In the genomic region with DNA sequence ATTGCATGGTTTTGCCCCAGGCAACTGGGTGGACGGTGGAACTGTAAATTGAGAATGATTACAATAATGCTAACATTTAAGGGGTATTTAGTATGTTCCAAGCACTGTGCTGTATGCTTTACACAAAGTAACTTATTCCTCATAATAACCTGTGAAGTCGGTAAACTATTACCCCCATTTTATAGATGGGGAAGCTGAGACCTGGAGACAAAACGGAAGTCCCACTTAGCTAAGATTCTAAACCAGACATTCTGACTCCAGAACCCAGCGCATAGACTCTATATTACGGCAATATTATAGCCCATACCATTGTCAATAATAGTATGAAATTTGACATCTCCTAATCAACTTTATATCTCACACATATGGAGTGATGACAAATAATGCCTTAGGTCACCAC, we compare ENCODE assay signal across 24 cellular contexts. TPM values are rescaled to one million over a fixed set of nuclear protein-coding genes. Genes with fewer than 3 reads are reported as not detected.
A peak's percentile ranks its signal among the peaks of the same experiment; 100 is the strongest.
DNase-seq lines count a peak whose midpoint lies in the region; ATAC-seq, FAIRE-seq and TF ChIP-seq lines count a peak whose summit lies in the region.
"Had no signal": no experiment of that assay in that cellular context is flagged by ENCODE, and none has a peak within 500 bp of the region (broad histone marks: within the 10 kb centered on the region; RNA-seq: fewer than 3 reads in every experiment).

No MANE protein-coding gene starts in this region.

- no peak overlapping the region for H3K4me2 ChIP-seq in K562 (ENCODE audit: insufficient read depth, low read length)

- no peaks in the 10 kb centered on the region for H3K79me2 ChIP-seq in K562 (ENCODE audit: control insufficient read depth, insufficient read depth, low read length)

- no peak overlapping the region for H3K27ac ChIP-seq in K562 (ENCODE audit: extremely low read depth, low read depth, low read length)
- H3K27ac ChIP-seq: BLaER1 treated with 17β-estradiol and CSF1 and Interleukin-3, amounts not matched to agents 10 nM and 100 nM had no signal

- peak overlapping the region; percentile 43 for H3K27ac Mint-ChIP-seq in endothelial cell (ENCODE audit: unreplicated experiment)
- H3K27ac Mint-ChIP-seq in stimulated activated effector memory CD8-positive, alpha-beta T cell treated with anti-CD3 and anti-CD28 coated beads, Interleukin-12 subunit alpha, Interleukin-12 subunit beta, amount 100 ng/mL, for 72 hours: no peak overlapping the region
- H3K27ac Mint-ChIP-seq: B cell; CD14-positive monocyte; CD4-positive, alpha-beta T cell; HFFc6 had no signal

- H3K36me3 ChIP-seq in adipocyte (ENCODE audit: control insufficient read depth, insufficient read depth, low read length, severe bottlenecking): peaks cover 75% of the 10 kb centered on the region
- H3K36me3 ChIP-seq in K562 (ENCODE audit: control insufficient read depth, insufficient read depth, low read length): peaks cover 64% of the 10 kb centered on the region; the same call in 2 of the 3 replicates
- H3K36me3 ChIP-seq in neuron (ENCODE audit: insufficient read depth, low read length): peaks cover 47% of the 10 kb centered on the region

- no peak for TF ChIP-seq POLR2A in K562 (conservative IDR thresholded peaks at IDR 0.05)

- H3K27me3 ChIP-seq in adipocyte (replicated peaks; ENCODE audit: control insufficient read depth, insufficient read depth, low read length) (no peaks in the 10 kb centered on the region), K562 (ENCODE audit: control insufficient read depth in 2 of 2, insufficient read depth in 2 of 2, low read length in 2 of 2) (no peaks in the 10 kb centered on the region), neuron (ENCODE audit: insufficient read depth, low read length) (no peaks in the 10 kb centered on the region)
- H3K27me3 ChIP-seq: BLaER1 treated with 17β-estradiol and CSF1 and Interleukin-3, amounts not matched to agents 10 nM and 100 nM had no signal

- POLR2A ChIA-PET in K562 (lab: Yijun Ruan, JAX): no interaction called here

- DNase-seq in adipocyte (ENCODE audit: low read depth) (no peak), K562 (ENCODE audit: extremely low read depth in 1 of 4, low spot score in 3 of 4) (no peak), endothelial cell (ENCODE audit: low spot score) (no peak), NCI-H1436 treated with DMSO at 0.1 percent for 48 hours (lab: John Stamatoyannopoulos, UW) (no peak)
- DNase-seq in stimulated activated effector memory CD8-positive, alpha-beta T cell treated with anti-CD3 and anti-CD28 coated beads, Interleukin-12 subunit alpha, Interleukin-12 subunit beta, amount 100 ng/mL, for 72 hours (ENCODE audit: low spot score in 2 of 2): no peak
- DNase-seq: CD4-positive, alpha-beta T cell; CD8-positive, alpha-beta memory T cell; DMS 273 treated with DMSO at 0.1 percent for 48 hours; DMS79; EL; GDM1; GOT3; HFFc6 had no signal

- intact Hi-C loops in K562 (cut with micrococcal nuclease): no loop called here

- no TSS peak for BruUV-seq in K562 (replicated peaks; lab: Mats Ljungman, UMichigan)

- 89% methylated on average over 5 of the region's 5 CpGs for WGBS in K562 (ENCODE audit: insufficient coverage, low coverage, missing lambda C conversion rate)

- H3K4me3 ChIP-seq in adipocyte (ENCODE audit: low read length) (peak overlapping the region; percentile 42), K562 (no peak overlapping the region), neuron (ENCODE audit: low read length) (peak overlapping the region; percentile 54)
- H3K4me3 ChIP-seq: BLaER1 treated with 17β-estradiol and CSF1 and Interleukin-3, amounts not matched to agents 10 nM and 100 nM; HAP-1 had no signal

- H3K36me3 Mint-ChIP-seq in endothelial cell (ENCODE audit: low read depth, unreplicated experiment): peaks cover 17% of the 10 kb centered on the region
- H3K36me3 Mint-ChIP-seq in stimulated activated effector memory CD8-positive, alpha-beta T cell treated with anti-CD3 and anti-CD28 coated beads, Interleukin-12 subunit alpha, Interleukin-12 subunit beta, amount 100 ng/mL, for 72 hours: peaks cover 92% of the 10 kb centered on the region

- H3K9ac ChIP-seq in adipocyte (ENCODE audit: low read length): no peak overlapping the region
- H3K9ac ChIP-seq in K562 (ENCODE audit: insufficient read depth in 1 of 2, low read depth in 2 of 2, low read length in 2 of 2): no peak overlapping the region
- H3K9ac ChIP-seq: BLaER1 treated with 17β-estradiol and CSF1 and Interleukin-3, amounts not matched to agents 10 nM and 100 nM had no signal

- ATAC-seq in K562 (no peak), GM19455 (IDR thresholded peaks at IDR 0.05; ENCODE audit: unreplicated experiment) (no peak)
- ATAC-seq in stimulated activated effector memory CD8-positive, alpha-beta T cell treated with anti-CD3 and anti-CD28 coated beads, Interleukin-12 subunit alpha, Interleukin-12 subunit beta, amount 100 ng/mL, for 72 hours: no peak

- H3K9me3 Mint-ChIP-seq in endothelial cell (ENCODE audit: unreplicated experiment): no peaks in the 10 kb centered on the region
- H3K9me3 Mint-ChIP-seq in stimulated activated effector memory CD8-positive, alpha-beta T cell treated with anti-CD3 and anti-CD28 coated beads, Interleukin-12 subunit alpha, Interleukin-12 subunit beta, amount 100 ng/mL, for 72 hours: no peaks in the 10 kb centered on the region
- H3K9me3 Mint-ChIP-seq: CD4-positive, alpha-beta T cell; CD8-positive, alpha-beta memory T cell; HFFc6 had no signal

- no peaks in the 10 kb centered on the region for H3K9me1 ChIP-seq in K562 (ENCODE audit: control insufficient read depth, insufficient read depth, low read length)

- H3K9me3 ChIP-seq in adipocyte (ENCODE audit: control insufficient read depth, low read length): no peaks in the 10 kb centered on the region
- H3K9me3 ChIP-seq in K562 (replicated peaks; ENCODE audit: control insufficient read depth, insufficient read depth, low read depth, low read length): no peaks in the 10 kb centered on the region
- no peaks in the 10 kb centered on the region for H3K9me3 ChIP-seq in neuron (ENCODE audit: low read length)
- H3K9me3 ChIP-seq: HAP-1 had no signal

- CTCF ChIA-PET in K562 (lab: Yijun Ruan, JAX; ENCODE audit: low intra/inter-chr PET ratio): no interaction called here

- no peak for FAIRE-seq in K562 (lab: Jason Lieb, UNC)
- FAIRE-seq: A204.1, D721Med, GM12891, GM18507, H54 had no signal

- in situ Hi-C loops in K562 (cut with MboI): no loop called here

- H3K4me1 Mint-ChIP-seq in endothelial cell (ENCODE audit: unreplicated experiment): peaks cover 12% of the 10 kb centered on the region
- H3K4me1 Mint-ChIP-seq in stimulated activated effector memory CD8-positive, alpha-beta T cell treated with anti-CD3 and anti-CD28 coated beads, Interleukin-12 subunit alpha, Interleukin-12 subunit beta, amount 100 ng/mL, for 72 hours: no peaks in the 10 kb centered on the region
- H3K4me1 Mint-ChIP-seq: B cell; CD14-positive monocyte; CD8-positive, alpha-beta memory T cell had no signal

- no peak for TF ChIP-seq RAD21 in K562 (CRISPR knock-in tag; conservative IDR thresholded peaks at IDR 0.05 in 1 of 2, IDR thresholded peaks at IDR 0.05 in 1 of 2)

- TF ChIP-seq CTCF in K562 (IDR thresholded peaks at IDR 0.05 in 2 of 3, conservative IDR thresholded peaks at IDR 0.05 in 1 of 3; ENCODE audit: insufficient read depth in 2 of 3, low read depth in 1 of 3, low read length in 3 of 3) (no peak), endothelial cell (IDR thresholded peaks at IDR 0.05; ENCODE audit: unreplicated experiment) (no peak)

- H3K4me1 ChIP-seq in adipocyte (ENCODE audit: control insufficient read depth, insufficient read depth, low read length) (peaks cover 10% of the 10 kb centered on the region), K562 (replicated peaks in 1 of 2; ENCODE audit: control insufficient read depth in 2 of 2, insufficient read depth in 2 of 2, low read length in 2 of 2) (no peaks in the 10 kb centered on the region), neuron (ENCODE audit: insufficient read depth, low read length) (peaks cover 9% of the 10 kb centered on the region)

- no peak for TF ChIP-seq EP300 in K562 (IDR thresholded peaks at IDR 0.05; ENCODE audit: low read length)

- no peaks in the 10 kb centered on the region for H4K20me1 ChIP-seq in K562 (replicated peaks; ENCODE audit: control insufficient read depth, insufficient read depth, low read length)
- H4K20me1 ChIP-seq: BLaER1 treated with 17β-estradiol and CSF1 and Interleukin-3, amounts not matched to agents 10 nM and 100 nM had no signal

- H3K4me3 Mint-ChIP-seq in endothelial cell (ENCODE audit: unreplicated experiment): no peak overlapping the region
- no peak overlapping the region for H3K4me3 Mint-ChIP-seq in stimulated activated effector memory CD8-positive, alpha-beta T cell treated with anti-CD3 and anti-CD28 coated beads, Interleukin-12 subunit alpha, Interleukin-12 subunit beta, amount 100 ng/mL, for 72 hours
- H3K4me3 Mint-ChIP-seq: B cell; CD14-positive monocyte; CD4-positive, alpha-beta T cell; CD8-positive, alpha-beta memory T cell; HFFc6 had no signal

- no peaks in the 10 kb centered on the region for H3K27me3 Mint-ChIP-seq in endothelial cell (ENCODE audit: unreplicated experiment)
- H3K27me3 Mint-ChIP-seq: B cell; CD4-positive, alpha-beta T cell; CD8-positive, alpha-beta memory T cell had no signal

- H2AFZ ChIP-seq in K562 (ENCODE audit: low read depth, low read length) (no peak overlapping the region), neuron (ENCODE audit: low read depth, low read length) (no peak overlapping the region)

TF ChIP-seq in K562, 482 proteins besides CTCF, POLR2A, EP300 and RAD21 (continues in another document):
- no peak for TF ChIP-seq COPS2 (conservative IDR thresholded peaks at IDR 0.05)
- TF ChIP-seq ADNP (tag; IDR thresholded peaks at IDR 0.05): 0 out of 2 replicates have a peak, but pooled peaks have one; percentile 53
- TF ChIP-seq NFXL1 (CRISPR knock-in tag; IDR thresholded peaks at IDR 0.05): no peak

RNA-seq across cellular contexts. Expression of gene TMEM236, which starts 39.9 kb away (rescaled TPM):
- total RNA-seq in K562 (2011; cell fraction: chromatin; rRNA removed; ENCODE audit: low replicate concordance): 0.05 and 0.37 TPM in 2 replicates
- total RNA-seq in K562 (2011; cell fraction: nucleolus; rRNA removed): 0.13 and 0.17 TPM in 2 replicates
- 0.23 and 0.37 TPM in 2 replicates for total RNA-seq in K562 (2011; cell fraction: nucleoplasm; rRNA removed)
- total RNA-seq in K562 (2014; rRNA removed) (0.04 TPM in 1 of 2 replicates, not detected in the other), K562 (2014; rRNA removed; fragmentation: Illumina TruSeq; extraction: Trizol) (0.04 and 0.06 TPM in 2 replicates), K562 (2015; rRNA removed; fragmentation: Illumina TruSeq; extraction: Trizol) (0.04 and 0.08 TPM in 2 replicates), K562 (2021) (0.04 TPM in 2 replicates), endothelial cell (ENCODE audit: unreplicated experiment) (0.05 TPM)
- polyA plus RNA-seq in K562 (2011; rRNA removed) (0.09 TPM in 1 of 2 replicates, not detected in the other), K562 (2014; fragmentation: Illumina TruSeq; extraction: Trizol) (0.08 and 0.09 TPM in 2 replicates), K562 (2014; fragmentation: Nextera tagmentation; extraction: Ambion mirVana) (not detected), K562 (2014; rRNA removed) (0.09 and 0.13 TPM in 2 replicates)
- 0.03 and 0.13 TPM in 2 replicates for polyA plus RNA-seq in K562 (2011; cell fraction: cytosol; rRNA removed)
- 0.03 and 0.11 TPM in 2 replicates for polyA plus RNA-seq in K562 (2011; cell fraction: nucleus; rRNA removed)
- 0.03 and 0.17 TPM in 2 replicates for polyA plus RNA-seq in K562 (2012)
- polyA minus RNA-seq in K562 (2011; rRNA and poly(A)+ RNA removed): 0.04 and 0.12 TPM in 2 replicates
- not detected in 2 replicates for polyA minus RNA-seq in K562 (2011; cell fraction: cytosol; rRNA and poly(A)+ RNA removed)
- under 0.01 TPM in 1 of 2 replicates, not detected in the other for polyA minus RNA-seq in K562 (2011; cell fraction: nucleus; rRNA and poly(A)+ RNA removed)
- polyA plus RNA-seq: CD14-positive monocyte; CD8-positive, alpha-beta memory T cell had no signal
